In genomic region chr1:33680281-33680840, GRCh38 we compare ENCODE assay signal across 29 cellular contexts.
"Had no signal": no experiment of that assay in that cellular context is flagged by ENCODE, and none has a peak within 500 bp of the region (broad histone marks: within the 10 kb centered on the region; RNA-seq: fewer than 3 reads in every experiment).

No MANE protein-coding gene starts in this region.

- H3K27me3 ChIP-seq: neural progenitor cell, testis, transverse colon, uterus had no signal

- H3K27ac Mint-ChIP-seq: naive B cell; natural killer cell treated with Interleukin-12 subunit alpha and Interleukin-12 subunit beta and Interleukin-15 and Interleukin-18, amount 100 ng/mL, for 72 hours; nephron progenitor cell; neural progenitor cell; stimulated activated memory B cell treated with anti-CD40 and anti-IgM and Interleukin-4, amounts not matched to agents 10 μg/mL and 1 μg/mL and 100 μg/mL, for 72 hours; stimulated activated naive CD8-positive, alpha-beta T cell treated with anti-CD3 and anti-CD28 coated beads, Interleukin-15, amount 100 ng/mL, for 72 hours; type B pancreatic cell had no signal

- DNase-seq: naive B cell; naive thymus-derived CD8-positive, alpha-beta T cell; nephron progenitor cell; occipital lobe; pancreas; psoas muscle; right cardiac atrium; spleen; stimulated activated CD4-positive, alpha-beta T cell treated with anti-CD3 and anti-CD28 coated beads, Interleukin-12 subunit alpha, Interleukin-12 subunit beta, amount 100 ng/mL, for 4 hours; stimulated activated CD4-positive, alpha-beta T cell treated with anti-CD3 and anti-CD28 coated beads, Interleukin-1b, Interleukin-23, amount 100 ng/mL, for 48 hours; stimulated activated CD4-positive, alpha-beta T cell treated with anti-CD3 and anti-CD28 coated beads, Interleukin-4, amount 100 ng/mL, for 1 hour; stimulated activated CD4-positive, alpha-beta T cell treated with anti-CD3 and anti-CD28 coated beads, Interleukin-4, amount 100 ng/mL, for 4 hours; stimulated activated CD8-positive, alpha-beta memory T cell treated with anti-CD3 and anti-CD28 coated beads, Interleukin-4, amount 100 ng/mL, for 48 hours; stimulated activated naive CD4-positive, alpha-beta T cell; stimulated activated naive CD8-positive, alpha-beta T cell treated with anti-CD3 and anti-CD28 coated beads, Interleukin-15, amount 100 ng/mL, for 72 hours; stimulated activated naive CD8-positive, alpha-beta T cell treated with anti-CD3 and anti-CD28 coated beads, Interleukin-15, Interleukin-2, amounts not matched to agents 100 U/mL and 50 U/mL, for 24 hours; substantia nigra; testis; tibial artery; transverse colon; upper lobe of right lung; uterus had no signal

- H3K27ac ChIP-seq: neural progenitor cell, pancreas, psoas muscle, skin epidermis, spleen, suprapubic skin, testis, tibial artery, transverse colon, upper lobe of right lung, uterus had no signal

- H3K9me3 ChIP-seq: pancreas, psoas muscle, suprapubic skin, testis, tibial artery, transverse colon, upper lobe of right lung, uterus had no signal

- H3K4me1 ChIP-seq: neural progenitor cell, pancreas, psoas muscle, spleen, suprapubic skin, testis, tibial artery, transverse colon, upper lobe of right lung, uterus had no signal

- H3K4me3 Mint-ChIP-seq: naive B cell; naive thymus-derived CD8-positive, alpha-beta T cell; natural killer cell treated with Interleukin-12 subunit alpha and Interleukin-12 subunit beta and Interleukin-15 and Interleukin-18, amount 100 ng/mL, for 72 hours; nephron progenitor cell; neural progenitor cell; stimulated activated memory B cell treated with anti-CD40 and anti-IgM and Interleukin-4, amounts not matched to agents 10 μg/mL and 1 μg/mL and 100 μg/mL, for 72 hours; stimulated activated naive CD8-positive, alpha-beta T cell treated with anti-CD3 and anti-CD28 coated beads, Interleukin-15, amount 100 ng/mL, for 72 hours; type B pancreatic cell had no signal

- H3K4me3 ChIP-seq: neural progenitor cell, pancreas, psoas muscle, skin epidermis, smooth muscle cell, spleen, suprapubic skin, testis, tibial artery, transverse colon, upper lobe of right lung, uterus had no signal

- H3K36me3 Mint-ChIP-seq: naive B cell; naive thymus-derived CD8-positive, alpha-beta T cell; natural killer cell treated with Interleukin-12 subunit alpha and Interleukin-12 subunit beta and Interleukin-15 and Interleukin-18, amount 100 ng/mL, for 72 hours; neural progenitor cell; stimulated activated memory B cell treated with anti-CD40 and anti-IgM and Interleukin-4, amounts not matched to agents 10 μg/mL and 1 μg/mL and 100 μg/mL, for 72 hours; type B pancreatic cell had no signal

- H3K9me3 Mint-ChIP-seq: natural killer cell treated with Interleukin-12 subunit alpha and Interleukin-12 subunit beta and Interleukin-15 and Interleukin-18, amount 100 ng/mL, for 72 hours; neural progenitor cell; type B pancreatic cell had no signal

- H3K4me1 Mint-ChIP-seq: naive B cell; naive thymus-derived CD8-positive, alpha-beta T cell; nephron progenitor cell; stimulated activated memory B cell treated with anti-CD40 and anti-IgM and Interleukin-4, amounts not matched to agents 10 μg/mL and 1 μg/mL and 100 μg/mL, for 72 hours; stimulated activated naive CD8-positive, alpha-beta T cell treated with anti-CD3 and anti-CD28 coated beads, Interleukin-15, amount 100 ng/mL, for 72 hours had no signal

- H3K36me3 ChIP-seq: neural progenitor cell, pancreas, spleen, suprapubic skin, tibial artery, transverse colon, upper lobe of right lung, uterus had no signal
